In genomic region chr6:5260661-5261544, GRCh38 we compare ENCODE assay signal across 1 cellular context.
TF ChIP-seq lines count a peak whose summit lies in the region.

FARS2 (plus strand) TSS chr6:5261513.
LYRM4 (minus strand) TSS chr6:5260950; CDS start chr6:5260733, 217 bp downstream.

TF ChIP-seq in GM12878, 131 proteins besides CTCF, POLR2A, EP300 and RAD21 (continued from another document):
- TF ChIP-seq, protein P1, sequence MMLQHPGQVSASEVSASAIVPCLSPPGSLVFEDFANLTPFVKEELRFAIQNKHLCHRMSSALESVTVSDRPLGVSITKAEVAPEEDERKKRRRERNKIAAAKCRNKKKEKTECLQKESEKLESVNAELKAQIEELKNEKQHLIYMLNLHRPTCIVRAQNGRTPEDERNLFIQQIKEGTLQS (IDR thresholded peaks at IDR 0.05; ENCODE audit: borderline replicate concordance, extremely low read depth, low read depth, low read length): no peak
- TF ChIP-seq ATF2 (IDR thresholded peaks at IDR 0.05; ENCODE audit: low read length) (no peak), NFIC (IDR thresholded peaks at IDR 0.05; ENCODE audit: low read depth, low read length) (peak; percentile 6; the same call in 1 of the 2 replicates), SIN3A (IDR thresholded peaks at IDR 0.05; ENCODE audit: low read depth, low read length) (peak; percentile 95), TCF3 (IDR thresholded peaks at IDR 0.05; ENCODE audit: borderline replicate concordance, insufficient read depth, low read depth, low read length) (no peak), FOXK2 (IDR thresholded peaks at IDR 0.05) (0 out of 2 replicates have a peak, but pooled peaks have one; percentile 37)
- TF ChIP-seq, protein P2, sequence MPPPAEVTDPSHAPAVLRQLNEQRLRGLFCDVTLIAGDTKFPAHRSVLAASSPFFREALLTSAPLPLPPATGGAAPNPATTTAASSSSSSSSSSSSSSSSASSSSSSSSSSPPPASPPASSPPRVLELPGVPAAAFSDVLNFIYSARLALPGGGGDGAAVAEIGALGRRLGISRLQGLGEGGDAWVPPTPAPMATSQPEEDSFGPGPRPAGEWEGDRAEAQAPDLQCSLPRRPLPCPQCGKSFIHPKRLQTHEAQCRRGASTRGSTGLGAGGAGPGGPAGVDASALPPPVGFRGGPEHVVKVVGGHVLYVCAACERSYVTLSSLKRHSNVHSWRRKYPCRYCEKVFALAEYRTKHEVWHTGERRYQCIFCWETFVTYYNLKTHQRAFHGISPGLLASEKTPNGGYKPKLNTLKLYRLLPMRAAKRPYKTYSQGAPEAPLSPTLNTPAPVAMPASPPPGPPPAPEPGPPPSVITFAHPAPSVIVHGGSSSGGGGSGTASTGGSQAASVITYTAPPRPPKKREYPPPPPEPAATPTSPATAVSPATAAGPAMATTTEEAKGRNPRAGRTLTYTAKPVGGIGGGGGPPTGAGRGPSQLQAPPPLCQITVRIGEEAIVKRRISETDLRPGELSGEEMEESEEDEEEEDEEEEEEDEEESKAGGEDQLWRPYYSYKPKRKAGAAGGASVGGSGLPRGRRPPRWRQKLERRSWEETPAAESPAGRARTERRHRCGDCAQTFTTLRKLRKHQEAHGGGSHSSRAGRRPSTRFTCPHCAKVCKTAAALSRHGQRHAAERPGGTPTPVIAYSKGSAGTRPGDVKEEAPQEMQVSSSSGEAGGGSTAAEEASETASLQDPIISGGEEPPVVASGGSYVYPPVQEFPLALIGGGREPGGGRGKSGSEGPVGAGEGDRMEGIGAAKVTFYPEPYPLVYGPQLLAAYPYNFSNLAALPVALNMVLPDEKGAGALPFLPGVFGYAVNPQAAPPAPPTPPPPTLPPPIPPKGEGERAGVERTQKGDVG (CRISPR knock-in tag; IDR thresholded peaks at IDR 0.05): no peak
